Comparison of ENCODE assay signal across 19 cellular contexts in the genomic region with DNA sequence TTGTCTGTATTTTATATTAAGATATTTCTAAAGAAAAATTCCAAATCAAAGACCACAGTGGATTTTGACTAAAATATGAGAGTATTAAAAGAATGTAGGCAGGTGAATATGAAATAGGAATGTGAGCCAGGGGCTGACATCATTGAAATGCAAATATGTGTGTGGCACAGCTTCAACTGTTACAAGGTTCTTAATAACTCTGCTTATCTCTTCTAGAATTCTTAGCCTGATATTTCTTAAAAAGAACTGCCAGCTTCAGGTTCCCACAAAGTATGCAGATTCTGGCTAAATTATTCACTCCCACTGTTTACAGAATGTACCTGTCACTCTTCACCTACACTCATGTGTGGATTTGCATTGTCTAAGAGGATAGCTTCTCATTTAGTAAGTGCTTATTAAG.
"Had no signal": no experiment of that assay in that cellular context is flagged by ENCODE, and none has a peak within 500 bp of the region (broad histone marks: within the 10 kb centered on the region; RNA-seq: fewer than 3 reads in every experiment).

No MANE protein-coding gene starts in this region.

- H3K27ac ChIP-seq: esophagus squamous epithelium, gastroesophageal sphincter, left ventricle myocardium inferior, lower lobe of right lung, right atrium auricular region, sigmoid colon, skin epidermis, stomach, thoracic aorta, transverse colon had no signal

- H3K27me3 ChIP-seq: right atrium auricular region, sigmoid colon, stomach, transverse colon had no signal

- H3K4me3 ChIP-seq: esophagus squamous epithelium, gastroesophageal sphincter, left ventricle myocardium inferior, lower lobe of right lung, right atrium auricular region, sigmoid colon, skin epidermis, stomach, thoracic aorta, transverse colon had no signal

- DNase-seq: esophagus squamous epithelium; foreskin fibroblast; glutamatergic neuron; islet precursor cell; left ventricle myocardium inferior; lower lobe of right lung; midbrain; posterior cingulate gyrus; sigmoid colon; stimulated activated CD4-positive, alpha-beta T cell treated with anti-CD3 and anti-CD28 coated beads, Interleukin-2, amount 100 ng/mL, for 24 hours; stimulated activated CD4-positive, alpha-beta T cell treated with anti-CD3 and anti-CD28 coated beads, Interleukin-4, amount 100 ng/mL, for 4 hours; stimulated activated naive B cell treated with anti-CD40 and anti-IgM and Interleukin-4, amounts not matched to agents 10 μg/mL and 1 μg/mL and 100 μg/mL, for 72 hours; stomach; substantia nigra; transverse colon had no signal

- H3K36me3 ChIP-seq: esophagus squamous epithelium, gastroesophageal sphincter, left ventricle myocardium inferior, lower lobe of right lung, right atrium auricular region, sigmoid colon, stomach, thoracic aorta, transverse colon had no signal

- H3K4me1 ChIP-seq: esophagus squamous epithelium, gastroesophageal sphincter, left ventricle myocardium inferior, lower lobe of right lung, right atrium auricular region, sigmoid colon, stomach, transverse colon had no signal

- ATAC-seq: gastroesophageal sphincter; stimulated activated naive B cell treated with anti-CD40 and anti-IgM and Interleukin-4, amounts not matched to agents 10 μg/mL and 1 μg/mL and 100 μg/mL, for 72 hours had no signal

- H3K9me3 ChIP-seq: esophagus squamous epithelium, gastroesophageal sphincter, left ventricle myocardium inferior, lower lobe of right lung, right atrium auricular region, sigmoid colon, stomach, thoracic aorta, transverse colon had no signal
